In genomic region chr11:116690623-116691022, GRCh38 we compare ENCODE assay signal across 22 cellular contexts.
DNase-seq lines count a peak whose midpoint lies in the region; ATAC-seq, FAIRE-seq and TF ChIP-seq lines count a peak whose summit lies in the region.
"Had no signal": no experiment of that assay in that cellular context is flagged by ENCODE, and none has a peak within 500 bp of the region (broad histone marks: within the 10 kb centered on the region; RNA-seq: fewer than 3 reads in every experiment).

No MANE protein-coding gene starts in this region.

- H3K4me1 ChIP-seq in GM23338 (ENCODE audit: insufficient read depth) (peaks cover 29% of the 10 kb centered on the region), GM12878 (ENCODE audit: control insufficient read depth, insufficient read depth, low read length) (no peaks in the 10 kb centered on the region)
- H3K4me1 ChIP-seq: Peyer's patch, SJCRH30 had no signal

- H3K27me3 ChIP-seq in GM23338 (ENCODE audit: insufficient read depth) (no peaks in the 10 kb centered on the region), GM12878 (replicated peaks in 1 of 2; ENCODE audit: control insufficient read depth in 2 of 2, insufficient read depth in 2 of 2, low read length in 1 of 2) (no peaks in the 10 kb centered on the region)
- H3K27me3 ChIP-seq: MG63, Peyer's patch, SJCRH30 had no signal

- H3K27ac ChIP-seq in GM23338 (ENCODE audit: low read depth) (no peak overlapping the region), GM12878 (ENCODE audit: control insufficient read depth, insufficient read depth) (no peak overlapping the region)
- H3K27ac ChIP-seq: C4-2B, GM23248, Peyer's patch, SJCRH30 had no signal

- in situ Hi-C loops in GM12878 (cut with MboI), result loop anchor here (5.0 to 10.0 kb wide), 2 partner anchors 238 to 1356 kb away; no protein-coding TSS in a partner anchor

- H3K36me3 ChIP-seq in GM23338 (ENCODE audit: insufficient read depth), result no peaks in the 10 kb centered on the region
- no peaks in the 10 kb centered on the region for H3K36me3 ChIP-seq in GM12878 (ENCODE audit: control insufficient read depth in 2 of 2, insufficient read depth in 2 of 2, low read length in 1 of 2)
- H3K36me3 ChIP-seq: MG63, Peyer's patch, SJCRH30 had no signal

- no peak overlapping the region for H3K27ac Mint-ChIP-seq in activated CD8-positive, alpha-beta T cell treated with anti-CD3 and anti-CD28 coated beads for 36 hours
- no peak overlapping the region for H3K27ac Mint-ChIP-seq in activated CD8-positive, alpha-beta T cell treated with anti-CD3 and anti-CD28 coated beads, Interleukin-2, amount 10 ng/mL, durations not matched to agents 7 days and 5 days
- H3K27ac Mint-ChIP-seq in GM23338 (no peak overlapping the region), osteocyte (ENCODE audit: unreplicated experiment) (no peak overlapping the region), chondrocyte (ENCODE audit: unreplicated experiment) (no peak overlapping the region)

- no peak for TF ChIP-seq CTCF in activated CD8-positive, alpha-beta T cell treated with anti-CD3 and anti-CD28 coated beads for 36 hours (IDR thresholded peaks at IDR 0.05)
- TF ChIP-seq CTCF in GM23338 (conservative IDR thresholded peaks at IDR 0.05; ENCODE audit: low read depth in 2 of 2) (no peak), GM12878 (IDR thresholded peaks at IDR 0.05 in 2 of 3, conservative IDR thresholded peaks at IDR 0.05 in 1 of 3; ENCODE audit: control insufficient read depth in 2 of 3, extremely low read depth in 1 of 3, insufficient read depth in 1 of 3, low read depth in 3 of 3, low read length in 3 of 3) (no peak), osteocyte (IDR thresholded peaks at IDR 0.05) (no peak), chondrocyte (IDR thresholded peaks at IDR 0.05) (no peak)

- peak; percentile 20 for DNase-seq in activated CD8-positive, alpha-beta T cell treated with anti-CD3 and anti-CD28 coated beads for 36 hours
- DNase-seq in activated CD8-positive, alpha-beta T cell treated with anti-CD3 and anti-CD28 coated beads, Interleukin-2, amount 10 ng/mL, durations not matched to agents 7 days and 5 days, result no peak
- DNase-seq in GM23338 (ENCODE audit: low spot score) (no peak), GM12878 (ENCODE audit: low read depth, low spot score) (no peak), osteocyte (ENCODE audit: extremely low spot score, unreplicated experiment) (peak; percentile 30), HuH-7 (ENCODE audit: low spot score) (no peak), chondrocyte (ENCODE audit: low spot score) (no peak)
- DNase-seq: GDM1, GM23248, HCEC 1CT, MG63, NCI-H1417, NCI-H1694 treated with DMSO at 0.1 percent for 48 hours, NCI-H2107, NCI-H2227 treated with DMSO at 0.1 percent for 48 hours, NCI-H510A, NCI-H748 treated with DMSO at 0.1 percent for 48 hours, Peyer's patch, SJCRH30 had no signal

- SMC1A ChIA-PET in GM12878 (lab: Charles Lee; ENCODE audit: uncharacterized antibody, unreplicated experiment), result interaction anchor here (0.9 to 1.7 kb wide), 5 partner anchors 45 to 1364 kb away, joined by 3 to 5 read pairs (median 5); no protein-coding TSS in a partner anchor

- no peak overlapping the region for H3K4me3 ChIP-seq in GM23338
- H3K4me3 ChIP-seq in GM12878, result no peak overlapping the region
- H3K4me3 ChIP-seq: GM23248, MG63, Peyer's patch, SJCRH30 had no signal

- H3K4me1 Mint-ChIP-seq in activated CD8-positive, alpha-beta T cell treated with anti-CD3 and anti-CD28 coated beads for 36 hours (ENCODE audit: low read depth), result no peaks in the 10 kb centered on the region
- H3K4me1 Mint-ChIP-seq in activated CD8-positive, alpha-beta T cell treated with anti-CD3 and anti-CD28 coated beads, Interleukin-2, amount 10 ng/mL, durations not matched to agents 7 days and 5 days (ENCODE audit: low read depth), result no peaks in the 10 kb centered on the region
- peaks cover 31% of the 10 kb centered on the region for H3K4me1 Mint-ChIP-seq in GM23338
- no peaks in the 10 kb centered on the region for H3K4me1 Mint-ChIP-seq in osteocyte (ENCODE audit: unreplicated experiment)
- H3K4me1 Mint-ChIP-seq in chondrocyte (ENCODE audit: low read depth), result no peaks in the 10 kb centered on the region

- RAD21 ChIA-PET in GM12878 (lab: Charles Lee; ENCODE audit: unreplicated experiment), result interaction anchor here (1.3 to 1.9 kb wide), 4 partner anchors 10 to 236 kb away, joined by 3 to 8 read pairs (median 7); no protein-coding TSS in a partner anchor

- H3K4me3 Mint-ChIP-seq in activated CD8-positive, alpha-beta T cell treated with anti-CD3 and anti-CD28 coated beads for 36 hours, result no peak overlapping the region
- H3K4me3 Mint-ChIP-seq in activated CD8-positive, alpha-beta T cell treated with anti-CD3 and anti-CD28 coated beads, Interleukin-2, amount 10 ng/mL, durations not matched to agents 7 days and 5 days, result no peak overlapping the region
- no peak overlapping the region for H3K4me3 Mint-ChIP-seq in GM23338
- H3K4me3 Mint-ChIP-seq in osteocyte (ENCODE audit: unreplicated experiment), result no peak overlapping the region
- H3K4me3 Mint-ChIP-seq in chondrocyte (ENCODE audit: unreplicated experiment), result no peak overlapping the region

- H3K9me3 ChIP-seq in GM12878 (replicated peaks; ENCODE audit: control insufficient read depth, insufficient read depth, low read length), result no peaks in the 10 kb centered on the region
- H3K9me3 ChIP-seq: MG63, Peyer's patch, SJCRH30 had no signal

- peaks cover 3% of the 10 kb centered on the region for H3K27me3 Mint-ChIP-seq in activated CD8-positive, alpha-beta T cell treated with anti-CD3 and anti-CD28 coated beads for 36 hours
- peaks cover under 1% of the 10 kb centered on the region for H3K27me3 Mint-ChIP-seq in activated CD8-positive, alpha-beta T cell treated with anti-CD3 and anti-CD28 coated beads, Interleukin-2, amount 10 ng/mL, durations not matched to agents 7 days and 5 days (ENCODE audit: low read depth)
- H3K27me3 Mint-ChIP-seq in GM23338 (ENCODE audit: insufficient read depth, low read depth, poor library complexity) (peaks cover 14% of the 10 kb centered on the region), osteocyte (ENCODE audit: unreplicated experiment) (peaks cover 3% of the 10 kb centered on the region), chondrocyte (ENCODE audit: low read depth) (peaks cover 12% of the 10 kb centered on the region)

- TF ChIP-seq RAD21 in GM12878 (IDR thresholded peaks at IDR 0.05; ENCODE audit: insufficient read depth, low read depth, low read length), result no peak

- FAIRE-seq in GM12878 (lab: Jason Lieb, UNC), result no peak
- FAIRE-seq: A204.1 had no signal

- no peaks in the 10 kb centered on the region for H3K9me3 Mint-ChIP-seq in activated CD8-positive, alpha-beta T cell treated with anti-CD3 and anti-CD28 coated beads for 36 hours
- no peaks in the 10 kb centered on the region for H3K9me3 Mint-ChIP-seq in activated CD8-positive, alpha-beta T cell treated with anti-CD3 and anti-CD28 coated beads, Interleukin-2, amount 10 ng/mL, durations not matched to agents 7 days and 5 days (ENCODE audit: insufficient read depth)
- no peaks in the 10 kb centered on the region for H3K9me3 Mint-ChIP-seq in GM23338
- H3K9me3 Mint-ChIP-seq in osteocyte (ENCODE audit: unreplicated experiment), result no peaks in the 10 kb centered on the region
- no peaks in the 10 kb centered on the region for H3K9me3 Mint-ChIP-seq in chondrocyte (ENCODE audit: low read depth)

- BruUV-seq in GM12878 (replicated peaks; lab: Mats Ljungman, UMichigan), result no TSS peak

- 24% methylated on average over 9 of the region's 9 CpGs for WGBS in GM12878 (ENCODE audit: insufficient coverage, insufficient replicate concordance, low lambda C conversion rate, missing lambda C conversion rate)

- H3F3A ChIP-seq in GM23338 (replicated peaks; ENCODE audit: low read depth), result no peaks in the 10 kb centered on the region

- peak; percentile 26 for ATAC-seq in activated CD8-positive, alpha-beta T cell treated with anti-CD3 and anti-CD28 coated beads for 36 hours
- ATAC-seq in activated CD8-positive, alpha-beta T cell treated with anti-CD3 and anti-CD28 coated beads, Interleukin-2, amount 10 ng/mL, durations not matched to agents 7 days and 5 days, result no peak
- ATAC-seq in GM23338, result no peak
- ATAC-seq in GM12878, result peak; percentile 53
- no peak for ATAC-seq in GM21447 (IDR thresholded peaks at IDR 0.05; ENCODE audit: unreplicated experiment)

- H4K20me1 ChIP-seq in GM23338 (replicated peaks; ENCODE audit: insufficient read depth) (no peaks in the 10 kb centered on the region), GM12878 (ENCODE audit: control insufficient read depth, insufficient read depth) (no peaks in the 10 kb centered on the region)

- POLR2A ChIA-PET in activated CD8-positive, alpha-beta T cell treated with anti-CD3 and anti-CD28 coated beads for 36 hours (lab: Charles Lee), result interaction anchor here (1.1 kb wide), 1 partner anchor 11 kb away, joined by 3 read pairs; no protein-coding TSS in a partner anchor
- POLR2A ChIA-PET in activated CD8-positive, alpha-beta T cell treated with anti-CD3 and anti-CD28 coated beads, Interleukin-2, amount 10 ng/mL, durations not matched to agents 7 days and 5 days (lab: Charles Lee), result no interaction called here
- POLR2A ChIA-PET in GM12878 (lab: Charles Lee), result no interaction called here

- TF ChIP-seq POLR2A in GM12878 (IDR thresholded peaks at IDR 0.05; ENCODE audit: low read depth, low read length), result no peak

- H3K9ac ChIP-seq in GM12878 (ENCODE audit: control insufficient read depth, insufficient read depth, low read length), result no peak overlapping the region
- H3K9ac ChIP-seq: GM23248 had no signal

- H3K9me2 ChIP-seq in GM23338 (ENCODE audit: insufficient read depth), result no peaks in the 10 kb centered on the region

- TF ChIP-seq EP300 in GM12878 (IDR thresholded peaks at IDR 0.05; ENCODE audit: borderline replicate concordance in 1 of 2, control insufficient read depth in 1 of 2, low read depth in 2 of 2, low read length in 2 of 2), result no peak

- H3K4me2 ChIP-seq in GM23338 (no peak overlapping the region), GM12878 (ENCODE audit: control insufficient read depth, insufficient read depth) (no peak overlapping the region)

- CTCF ChIA-PET in activated CD8-positive, alpha-beta T cell treated with anti-CD3 and anti-CD28 coated beads for 36 hours (lab: Charles Lee), result interaction anchor here (0.8 to 2.0 kb wide), 10 partner anchors 8 to 177 kb away, joined by 3 to 6 read pairs (median 4); no protein-coding TSS in a partner anchor
- CTCF ChIA-PET in activated CD8-positive, alpha-beta T cell treated with anti-CD3 and anti-CD28 coated beads, Interleukin-2, amount 10 ng/mL, durations not matched to agents 7 days and 5 days (lab: Charles Lee), result interaction anchor here (0.9 to 1.7 kb wide), 5 partner anchors 10 to 236 kb away, joined by 4 to 6 read pairs (median 5); no protein-coding TSS in a partner anchor
- CTCF ChIA-PET in GM12878 (lab: Yijun Ruan, JAX), result interaction anchor here (1.1 to 3.2 kb wide), 13 partner anchors 10 to 473 kb away, joined by 3 to 24 read pairs (median 6); no protein-coding TSS in a partner anchor

- no peaks in the 10 kb centered on the region for H3K79me2 ChIP-seq in GM23338 (replicated peaks; ENCODE audit: insufficient read depth)
- H3K79me2 ChIP-seq in GM12878 (ENCODE audit: control insufficient read depth, insufficient read depth, low read length), result no peaks in the 10 kb centered on the region

- H2AFZ ChIP-seq in GM23338 (peak overlapping the region; percentile 12; the same call in 1 of the 2 replicates), GM12878 (ENCODE audit: control insufficient read depth, low read depth, low read length) (no peak overlapping the region)
- H2AFZ ChIP-seq: GM23248 had no signal

- intact Hi-C loops in activated CD8-positive, alpha-beta T cell treated with anti-CD3 and anti-CD28 coated beads for 36 hours (cut with micrococcal nuclease), result loop anchor here (5.0 kb wide), 1 partner anchor 178 kb away; no protein-coding TSS in a partner anchor
- intact Hi-C loops in GM12878 (cut with micrococcal nuclease; ENCODE audit: unreplicated experiment), result loop anchor here (1.0 to 5.0 kb wide), 3 partner anchors 176 to 1953 kb away; no protein-coding TSS in a partner anchor

- H3K36me3 Mint-ChIP-seq in activated CD8-positive, alpha-beta T cell treated with anti-CD3 and anti-CD28 coated beads for 36 hours (ENCODE audit: low read depth), result no peaks in the 10 kb centered on the region
- H3K36me3 Mint-ChIP-seq in activated CD8-positive, alpha-beta T cell treated with anti-CD3 and anti-CD28 coated beads, Interleukin-2, amount 10 ng/mL, durations not matched to agents 7 days and 5 days (ENCODE audit: low read depth), result no peaks in the 10 kb centered on the region
- H3K36me3 Mint-ChIP-seq in GM23338 (ENCODE audit: low read depth) (no peaks in the 10 kb centered on the region), osteocyte (ENCODE audit: unreplicated experiment) (no peaks in the 10 kb centered on the region), chondrocyte (ENCODE audit: low read depth) (no peaks in the 10 kb centered on the region)

Comparison
In these comparisons a context has a peak if more than half of its experiments do, and no peak if none do; other contexts are left out.
1. ATAC-seq: peak in activated CD8-positive, alpha-beta T cell treated with anti-CD3 and anti-CD28 coated beads for 36 hours (single experiment) and GM12878 (single experiment); none in activated CD8-positive, alpha-beta T cell treated with anti-CD3 and anti-CD28 coated beads, Interleukin-2, amount 10 ng/mL, durations not matched to agents 7 days and 5 days (single experiment), GM23338 (single experiment) and GM21447 (single experiment).
2. DNase-seq: peak in activated CD8-positive, alpha-beta T cell treated with anti-CD3 and anti-CD28 coated beads for 36 hours (single experiment) and osteocyte (single experiment); none in activated CD8-positive, alpha-beta T cell treated with anti-CD3 and anti-CD28 coated beads, Interleukin-2, amount 10 ng/mL, durations not matched to agents 7 days and 5 days (single experiment), GM23338 (single experiment), GM12878 (single experiment), HuH-7 (single experiment) and chondrocyte (single experiment).